ENCODE assay signal across 9 cellular contexts in genomic region chr3:4752201-4753072, GRCh38.
DNase-seq lines count a peak whose midpoint lies in the region; ATAC-seq and TF ChIP-seq lines count a peak whose summit lies in the region.
"Had no signal": no experiment of that assay in that cellular context is flagged by ENCODE, and none has a peak within 500 bp of the region (broad histone marks: within the 10 kb centered on the region; RNA-seq: fewer than 3 reads in every experiment).

No MANE protein-coding gene starts in this region.

- TF ChIP-seq CTCF in PC-9 (conservative IDR thresholded peaks at IDR 0.05) (no peak), spleen (IDR thresholded peaks at IDR 0.05 in 8 of 11, conservative IDR thresholded peaks at IDR 0.05 in 3 of 11) (no peak), GM10248 (IDR thresholded peaks at IDR 0.05; ENCODE audit: control extremely low read depth, extremely low read depth, low read depth, missing control alignments) (no peak)

- POLR2A ChIA-PET in PC-9 (lab: Charles Lee; ENCODE audit: unreplicated experiment), result interaction anchor here (0.7 kb wide), 1 partner anchor 153 kb away, joined by 4 read pairs; no protein-coding TSS in a partner anchor
- POLR2A ChIA-PET in GM10248 (lab: Yijun Ruan, JAX), result interaction anchor here (0.9 to 4.8 kb wide), 5 partner anchors 23 to 436 kb away, joined by 3 to 33 read pairs (median 11); partner anchors contain the start of gene BHLHE40

- H3K9me3 ChIP-seq in PC-9 (ENCODE audit: insufficient read depth, low read depth) (no peaks in the 10 kb centered on the region), spleen (no peaks in the 10 kb centered on the region)
- H3K9me3 ChIP-seq: SJSA1 had no signal

- H3K27me3 ChIP-seq in PC-9 (ENCODE audit: insufficient read depth, low read depth) (no peaks in the 10 kb centered on the region), spleen (replicated peaks in 1 of 7) (no peaks in the 10 kb centered on the region)
- H3K27me3 ChIP-seq: SJSA1 had no signal

- H3K9me2 ChIP-seq in PC-9 (ENCODE audit: insufficient read depth), result no peaks in the 10 kb centered on the region

- no peaks in the 10 kb centered on the region for H3K79me2 ChIP-seq in PC-9 (ENCODE audit: low read depth)

- DNase-seq in PC-9, result no peak
- DNase-seq in glomerular visceral epithelial cell (ENCODE audit: extremely low spot score), result peak; percentile 98
- DNase-seq in spleen, result no peak
- no peak for DNase-seq in epidermal melanocyte (ENCODE audit: insufficient read length, low spot score)
- no peak for DNase-seq in OCI-M2 (lab: John Stamatoyannopoulos, UW; ENCODE audit: unreplicated experiment)
- no peak for DNase-seq in GM10248 (ENCODE audit: extremely low spot score)

- no peak overlapping the region for H3K4me3 ChIP-seq in PC-9
- no peak overlapping the region for H3K4me3 ChIP-seq in spleen
- H3K4me3 ChIP-seq: SJSA1 had no signal

- intact Hi-C loops in PC-9 (cut with micrococcal nuclease; ENCODE audit: unreplicated experiment) (no loop called here), spleen (cut with DNase I; ENCODE audit: low total_unique reads) (no loop called here)

- H3K36me3 ChIP-seq in PC-9 (ENCODE audit: low read depth) (no peaks in the 10 kb centered on the region), spleen (peaks cover 0 to 72% (median 3%) of the 10 kb centered on the region in 6 donors)
- H3K36me3 ChIP-seq: SJSA1 had no signal

- ATAC-seq in GM19467 (IDR thresholded peaks at IDR 0.05; ENCODE audit: unreplicated experiment) (peak; percentile 28), GM18867 (IDR thresholded peaks at IDR 0.05; ENCODE audit: unreplicated experiment) (no peak)

- H3K27ac ChIP-seq in PC-9 (peak overlapping the region; percentile 61), spleen (peak overlapping the region in 6 of 8 donors; percentile 37 to 76 (median 61))

- WGBS in spleen, 5 donors, result 58 to 90% (median 71%) methylated on average over 14 to 17 of the region's 17 CpGs

- no peak for TF ChIP-seq POLR2A in spleen (IDR thresholded peaks at IDR 0.05)

- H3K4me2 ChIP-seq in PC-9, result no peak overlapping the region

- CTCF ChIA-PET in PC-9 (lab: Charles Lee) (no interaction called here), GM10248 (lab: Yijun Ruan, JAX) (interaction anchor here (0.8 to 9.4 kb wide), 14 partner anchors 13 to 303 kb away, joined by 3 to 56 read pairs (median 4); partner anchors contain the start of gene BHLHE40)

- H3K4me1 ChIP-seq in PC-9 (replicated peaks; ENCODE audit: insufficient read depth), result peaks cover 19% of the 10 kb centered on the region
- peaks cover 14 to 72% (median 41%) of the 10 kb centered on the region in 6 donors for H3K4me1 ChIP-seq in spleen

- H2AFZ ChIP-seq in PC-9, result no peak overlapping the region

- H4K20me1 ChIP-seq in PC-9 (ENCODE audit: insufficient read depth), result no peaks in the 10 kb centered on the region

- no TSS peak for BruUV-seq in PC-9 (replicated peaks; lab: Mats Ljungman, UMichigan)

- H3F3A ChIP-seq in PC-9 (ENCODE audit: insufficient read depth, low read depth), result peaks cover 4% of the 10 kb centered on the region; the same call in 1 of the 2 replicates
